Comparison of ENCODE assay signal across 10 cellular contexts in genomic region chr13:51249767-51250741, GRCh38. TPM values are rescaled to one million over a fixed set of nuclear protein-coding genes. Genes with fewer than 3 reads are reported as not detected.
A peak's percentile ranks its signal among the peaks of the same experiment; 100 is the strongest.
DNase-seq lines count a peak whose midpoint lies in the region; ATAC-seq, FAIRE-seq and TF ChIP-seq lines count a peak whose summit lies in the region.
"Had no signal": no experiment of that assay in that cellular context is flagged by ENCODE, and none has a peak within 500 bp of the region (broad histone marks: within the 10 kb centered on the region; RNA-seq: fewer than 3 reads in every experiment).

No MANE protein-coding gene starts in this region.

- ATAC-seq in IMR-90 (ENCODE audit: low read depth) (no peak), HG02852 (IDR thresholded peaks at IDR 0.05; ENCODE audit: unreplicated experiment) (no peak), HG02938 (IDR thresholded peaks at IDR 0.05; ENCODE audit: unreplicated experiment) (no peak)

- no peak overlapping the region for H2AFZ ChIP-seq in IMR-90 (replicated peaks; ENCODE audit: low read length, poor library complexity)
- H2AFZ ChIP-seq in mammary epithelial cell (ENCODE audit: low read depth, low read length), result no peak overlapping the region

- no peak overlapping the region for H2AK5ac ChIP-seq in IMR-90 (ENCODE audit: low read depth, low read length)

- H3K14ac ChIP-seq in IMR-90 (replicated peaks; ENCODE audit: low read depth, low read length), result no peak overlapping the region

- H3K27me3 ChIP-seq in IMR-90 (ENCODE audit: control insufficient read depth, insufficient read depth, low read length) (peaks cover 34% of the 10 kb centered on the region), mammary epithelial cell (ENCODE audit: insufficient read depth, low read length) (peaks cover 10% of the 10 kb centered on the region)

- BruUV-seq in IMR-90 (replicated peaks; lab: Mats Ljungman, UMichigan) (no TSS peak), mammary epithelial cell (replicated peaks; lab: Mats Ljungman, UMichigan) (no TSS peak)

- H3K27ac Mint-ChIP-seq in nephron progenitor cell, result no peak overlapping the region
- H3K27ac Mint-ChIP-seq: activated naive CD4-positive, alpha-beta T cell treated with anti-CD3 and anti-CD28 coated beads, Interleukin-2, amount 10 ng/mL, durations not matched to agents 7 days and 5 days had no signal

- intact Hi-C loops in IMR-90 (cut with micrococcal nuclease), result no loop called here
- intact Hi-C loops in mammary epithelial cell (cut with micrococcal nuclease), result no loop called here

- H3K4me1 ChIP-seq in IMR-90 (ENCODE audit: control insufficient read depth, insufficient read depth, low read length) (no peaks in the 10 kb centered on the region), mammary epithelial cell (ENCODE audit: insufficient read depth, low read length) (no peaks in the 10 kb centered on the region)

- no peaks in the 10 kb centered on the region for H3K36me3 ChIP-seq in IMR-90 (ENCODE audit: control insufficient read depth, insufficient read depth, low read length)
- no peaks in the 10 kb centered on the region for H3K36me3 ChIP-seq in mammary epithelial cell (ENCODE audit: insufficient read depth, low read length)

- no peak for TF ChIP-seq RAD21 in IMR-90 (IDR thresholded peaks at IDR 0.05; ENCODE audit: low read length)

- no peak overlapping the region for H3K23ac ChIP-seq in IMR-90 (ENCODE audit: low read depth, low read length)

- peaks cover 14% of the 10 kb centered on the region for H3K27me3 Mint-ChIP-seq in nephron progenitor cell (ENCODE audit: low read depth, poor library complexity)

- H3K27ac ChIP-seq in IMR-90 (ENCODE audit: insufficient read depth, low read length), result no peak overlapping the region
- no peak overlapping the region for H3K27ac ChIP-seq in mammary epithelial cell (ENCODE audit: insufficient read depth, low read depth, low read length)
- H3K27ac ChIP-seq: SK-N-MC had no signal

- H3K9me3 Mint-ChIP-seq in nephron progenitor cell, result no peaks in the 10 kb centered on the region
- H3K9me3 Mint-ChIP-seq: activated naive CD4-positive, alpha-beta T cell treated with anti-CD3 and anti-CD28 coated beads, Interleukin-2, amount 10 ng/mL, durations not matched to agents 7 days and 5 days had no signal

- H3K18ac ChIP-seq in IMR-90 (ENCODE audit: low read depth, low read length), result no peak overlapping the region

- H3K56ac ChIP-seq in IMR-90 (ENCODE audit: extremely low read depth, insufficient read depth, low read length), result no peak overlapping the region

- peak; percentile 38 for TF ChIP-seq CTCF in D721Med (IDR thresholded peaks at IDR 0.05; ENCODE audit: insufficient read depth, missing control alignments)
- 0 out of 2 replicates have a peak, but pooled peaks have one; percentile 3 for TF ChIP-seq CTCF in IMR-90 (conservative IDR thresholded peaks at IDR 0.05; ENCODE audit: low read depth, low read length)
- TF ChIP-seq CTCF in mammary epithelial cell (conservative IDR thresholded peaks at IDR 0.05 in 1 of 2, IDR thresholded peaks at IDR 0.05 in 1 of 2; ENCODE audit: extremely low read depth in 1 of 2, insufficient read depth in 1 of 2, low read depth in 1 of 2, low read length in 2 of 2), result peak; percentile 36 to 61
- TF ChIP-seq CTCF in nephron progenitor cell (IDR thresholded peaks at IDR 0.05), result peak; percentile 33

- H4K8ac ChIP-seq in IMR-90 (ENCODE audit: low read depth in 2 of 2, low read length in 2 of 2), result no peak overlapping the region

- no peak overlapping the region for H4K5ac ChIP-seq in IMR-90 (ENCODE audit: low read depth, low read length)

- no peaks in the 10 kb centered on the region for H3K79me1 ChIP-seq in IMR-90 (ENCODE audit: low read depth in 1 of 2, low read length in 2 of 2)

- CTCF ChIA-PET in IMR-90 (lab: Yijun Ruan, JAX) (no interaction called here), mammary epithelial cell (lab: Charles Lee; ENCODE audit: low non-redundant PET) (no interaction called here)

- H3K9ac ChIP-seq in IMR-90 (ENCODE audit: low read depth, low read length), result no peak overlapping the region
- no peak overlapping the region for H3K9ac ChIP-seq in mammary epithelial cell (ENCODE audit: insufficient read depth, low read length)

- no peak overlapping the region for H2BK15ac ChIP-seq in IMR-90 (ENCODE audit: low read depth, low read length)

- no peak overlapping the region for H3K4me3 ChIP-seq in IMR-90 (ENCODE audit: insufficient read depth, low read depth, low read length)
- no peak overlapping the region for H3K4me3 ChIP-seq in mammary epithelial cell (replicated peaks in 1 of 3; ENCODE audit: insufficient read depth in 1 of 3, low read depth in 2 of 3, low read length in 3 of 3)
- H3K4me3 ChIP-seq: SK-N-MC had no signal

- no peaks in the 10 kb centered on the region for H3K9me3 ChIP-seq in IMR-90 (ENCODE audit: control insufficient read depth, insufficient read depth, low read length)
- H3K9me3 ChIP-seq in mammary epithelial cell (replicated peaks; ENCODE audit: insufficient read depth, low read length), result no peaks in the 10 kb centered on the region

- POLR2A ChIA-PET in IMR-90 (lab: Charles Lee; ENCODE audit: unreplicated experiment), result no interaction called here

- H3K36me3 Mint-ChIP-seq in nephron progenitor cell (ENCODE audit: low read depth), result no peaks in the 10 kb centered on the region
- H3K36me3 Mint-ChIP-seq: activated naive CD4-positive, alpha-beta T cell treated with anti-CD3 and anti-CD28 coated beads, Interleukin-2, amount 10 ng/mL, durations not matched to agents 7 days and 5 days had no signal

- dilution Hi-C loops in IMR-90 (cut with HindIII; ENCODE audit: low sequenced_read_pairs, unreplicated experiment), result no loop called here
- dilution Hi-C loops in mammary epithelial cell (cut with HindIII; ENCODE audit: low sequenced_read_pairs), result no loop called here

- no peak for DNase-seq in D721Med (ENCODE audit: insufficient read length, low spot score)
- DNase-seq in IMR-90, result no peak
- DNase-seq in mammary epithelial cell, result no peak
- no peak for DNase-seq in nephron progenitor cell
- DNase-seq in activated CD8-positive, alpha-beta memory T cell treated with anti-CD3 and anti-CD28 coated beads for 24 hours, result no peak
- no peak for DNase-seq in DMS79 (lab: John Stamatoyannopoulos, UW)
- DNase-seq: activated naive CD4-positive, alpha-beta T cell treated with anti-CD3 and anti-CD28 coated beads, Interleukin-2, amount 10 ng/mL, durations not matched to agents 7 days and 5 days had no signal

- H3K4me1 Mint-ChIP-seq in nephron progenitor cell, result peaks cover 23% of the 10 kb centered on the region
- H3K4me1 Mint-ChIP-seq: activated naive CD4-positive, alpha-beta T cell treated with anti-CD3 and anti-CD28 coated beads, Interleukin-2, amount 10 ng/mL, durations not matched to agents 7 days and 5 days had no signal

- peak; percentile 44 for FAIRE-seq in D721Med (lab: Jason Lieb, UNC)

- H4K91ac ChIP-seq in IMR-90 (ENCODE audit: insufficient read depth, low read depth, low read length), result no peak overlapping the region

- in situ Hi-C loops in IMR-90 (cut with MboI; ENCODE audit: low sequenced_read_pairs), result no loop called here
- in situ Hi-C loops in mammary epithelial cell (cut with MboI; ENCODE audit: low sequenced_read_pairs in 2 of 2), result no loop called here

- no peaks in the 10 kb centered on the region for H3K9me1 ChIP-seq in IMR-90 (ENCODE audit: insufficient read depth, low read length)

- H2BK5ac ChIP-seq in IMR-90 (ENCODE audit: low read depth, low read length, poor library complexity, severe bottlenecking), result no peak overlapping the region

- no peak overlapping the region for H2BK120ac ChIP-seq in IMR-90 (ENCODE audit: low read depth, low read length)

- no peak overlapping the region for H3K4me3 Mint-ChIP-seq in nephron progenitor cell
- H3K4me3 Mint-ChIP-seq: activated naive CD4-positive, alpha-beta T cell treated with anti-CD3 and anti-CD28 coated beads, Interleukin-2, amount 10 ng/mL, durations not matched to agents 7 days and 5 days had no signal

- H3K79me2 ChIP-seq in mammary epithelial cell (ENCODE audit: insufficient read depth, low read length), result no peaks in the 10 kb centered on the region

- no peak overlapping the region for H2BK20ac ChIP-seq in IMR-90 (ENCODE audit: low read depth, low read length)

- no peak overlapping the region for H2AK9ac ChIP-seq in IMR-90 (replicated peaks; ENCODE audit: low read depth, low read length, poor library complexity)

- TF ChIP-seq POLR2A in IMR-90 (IDR thresholded peaks at IDR 0.05; ENCODE audit: low read depth, low read length), result no peak

- H3K4me2 ChIP-seq in IMR-90 (ENCODE audit: low read depth, low read length), result no peak overlapping the region
- H3K4me2 ChIP-seq in mammary epithelial cell (ENCODE audit: insufficient read depth, low read depth, low read length), result no peak overlapping the region

- WGBS in IMR-90 (ENCODE audit: extremely low coverage in 2 of 2, insufficient read length in 1 of 2), 2 experiments, result 60% methylated on average over 1 of the region's 4 CpGs; no CpG with 5 or more reads in 1 of the 2 experiments
- WGBS in mammary epithelial cell (ENCODE audit: low coverage, missing lambda C conversion rate), result 23% methylated on average over 4 of the region's 4 CpGs

- H4K20me1 ChIP-seq in IMR-90 (ENCODE audit: insufficient read depth, low read length), result no peaks in the 10 kb centered on the region
- no peaks in the 10 kb centered on the region for H4K20me1 ChIP-seq in mammary epithelial cell (ENCODE audit: insufficient read depth, low read length)

- no peak overlapping the region for H3K4ac ChIP-seq in IMR-90 (ENCODE audit: low read depth, low read length)

TF ChIP-seq in IMR-90, 13 proteins besides CTCF, POLR2A, EP300 and RAD21 (continues in another document):
- TF ChIP-seq BHLHE40 (IDR thresholded peaks at IDR 0.05; ENCODE audit: low read depth, low read length) (no peak), RCOR1 (IDR thresholded peaks at IDR 0.05; ENCODE audit: insufficient replicate concordance, low read length) (no peak), ELK1 (IDR thresholded peaks at IDR 0.05; ENCODE audit: borderline replicate concordance, low read depth, low read length) (no peak), CEBPB (IDR thresholded peaks at IDR 0.05; ENCODE audit: low read depth, low read length) (no peak), FOS (IDR thresholded peaks at IDR 0.05; ENCODE audit: low read depth, low read length) (no peak), RFX5 (IDR thresholded peaks at IDR 0.05; ENCODE audit: low read depth, low read length) (no peak)

RNA-seq across cellular contexts. Expression of gene FAM124A, which starts 27.9 kb away (rescaled TPM):
- total RNA-seq in IMR-90 (2012; rRNA removed) (not detected in 2 replicates), mammary epithelial cell (under 1 TPM; 0.12 to 0.33 TPM)
- polyA plus RNA-seq in IMR-90 (2012; rRNA removed) (0.03 and 0.04 TPM in 2 replicates), mammary epithelial cell (0.15 TPM)
- polyA plus RNA-seq in IMR-90 (2012; cell fraction: cytosol; rRNA removed), result 0.05 and 0.07 TPM in 2 replicates
- polyA plus RNA-seq in IMR-90 (2012; cell fraction: nucleus; rRNA removed; ENCODE audit: low replicate concordance), result 0.05 TPM in 1 of 2 replicates, not detected in the other
- not detected for polyA minus RNA-seq in mammary epithelial cell
